In the genomic region with DNA sequence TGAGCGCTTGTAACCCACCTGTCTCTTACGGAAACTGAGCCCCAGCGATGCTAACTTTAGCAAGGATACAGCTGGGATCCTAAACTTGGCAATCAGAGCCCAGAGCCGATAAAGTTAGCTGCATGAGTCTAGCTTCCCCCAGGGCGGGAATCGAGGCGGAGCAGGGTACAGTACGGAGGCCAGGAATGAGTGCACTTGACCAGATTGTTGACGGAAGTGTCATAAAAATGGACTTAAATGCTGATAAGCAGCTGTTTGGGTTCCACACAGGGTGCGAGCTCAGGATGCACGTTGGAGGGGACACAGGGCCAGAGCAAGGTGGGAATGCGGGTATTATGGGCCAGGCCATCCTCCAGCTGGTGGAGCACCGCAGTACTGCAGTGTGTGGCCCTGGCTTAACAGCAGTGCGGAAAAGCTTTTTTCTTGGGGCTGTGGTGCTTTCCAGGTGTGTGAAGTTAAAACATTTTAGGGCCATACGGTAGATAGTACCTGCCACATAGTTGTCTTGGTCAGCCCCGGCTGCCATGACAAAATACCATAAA, we compare ENCODE assay signal across 8 cellular contexts. TPM values are rescaled to one million over a fixed set of nuclear protein-coding genes. Genes with fewer than 3 reads are reported as not detected.
A peak's percentile ranks its signal among the peaks of the same experiment; 100 is the strongest.
DNase-seq lines count a peak whose midpoint lies in the region; ATAC-seq, FAIRE-seq and TF ChIP-seq lines count a peak whose summit lies in the region.
"Not testable (repeated sequence)": the region's sequence is repeated elsewhere in the genome, so short reads cannot be mapped to it uniquely, and the experiment has no call there.

No MANE protein-coding gene starts in this region.

- H3K4me2 ChIP-seq in IMR-90 (ENCODE audit: low read depth, low read length) (peak overlapping the region; percentile 90), astrocyte (ENCODE audit: low read length) (peak overlapping the region; percentile 100)

- not testable (repeated sequence) for H2BK20ac ChIP-seq in IMR-90 (ENCODE audit: low read depth, low read length)

- not testable (repeated sequence) for H3K27me3 ChIP-seq in IMR-90 (ENCODE audit: control insufficient read depth, insufficient read depth, low read length); astrocyte (ENCODE audit: insufficient read depth, low read length); heart right ventricle; neutrophil

- peak overlapping the region; percentile 96 for H3K56ac ChIP-seq in IMR-90 (ENCODE audit: extremely low read depth, insufficient read depth, low read length)

- CTCF ChIA-PET in IMR-90 (lab: Yijun Ruan, JAX) = not testable (repeated sequence)

- H3K9me1 ChIP-seq in IMR-90 (ENCODE audit: insufficient read depth, low read length) = not testable (repeated sequence)

- H3K14ac ChIP-seq in IMR-90 (replicated peaks; ENCODE audit: low read depth, low read length) = peak overlapping the region; percentile 97

- H3K4me3 ChIP-seq in IMR-90 (ENCODE audit: insufficient read depth, low read depth, low read length) (peak overlapping the region; percentile 68), astrocyte (ENCODE audit: insufficient read depth, low read depth, low read length) (peak overlapping the region; percentile 90), heart right ventricle (peak overlapping the region; percentile 33 to 89 (median 66)), neutrophil (ENCODE audit: low read depth in 1 of 2, low read length in 1 of 2) (peak overlapping the region; percentile 56 to 67), urinary bladder (ENCODE audit: low read depth, low read length) (peak overlapping the region; percentile 39)

- H3K27ac Mint-ChIP-seq in astrocyte (ENCODE audit: unreplicated experiment) = peak overlapping the region; percentile 72

- not testable (repeated sequence) for BruUV-seq in IMR-90 (replicated peaks; lab: Mats Ljungman, UMichigan)

- H3K36me3 Mint-ChIP-seq in astrocyte (ENCODE audit: low read depth, unreplicated experiment) = not testable (repeated sequence)

- H2AFZ ChIP-seq in IMR-90 (replicated peaks; ENCODE audit: low read length, poor library complexity) (peak overlapping the region; percentile 70), astrocyte (ENCODE audit: low read depth, low read length) (peak overlapping the region; percentile 97)

- H3K36me3 ChIP-seq in IMR-90 (ENCODE audit: control insufficient read depth, insufficient read depth, low read length); astrocyte (ENCODE audit: insufficient read depth, low read length); heart right ventricle; neutrophil; urinary bladder (ENCODE audit: insufficient read depth): not testable (repeated sequence)

- H4K20me1 ChIP-seq in IMR-90 (ENCODE audit: insufficient read depth, low read length); astrocyte (ENCODE audit: insufficient read depth, low read length): not testable (repeated sequence)

- WGBS in IMR-90 (ENCODE audit: extremely low coverage in 2 of 2, insufficient read length in 1 of 2), 2 experiments = no CpG with 5 or more reads among the region's 16 CpGs
- 7% methylated on average over 14 to 16 of the region's 16 CpGs for WGBS in heart right ventricle, 2 donors
- WGBS in urinary bladder = 4% methylated on average over 16 of the region's 16 CpGs

- H2BK5ac ChIP-seq in IMR-90 (ENCODE audit: low read depth, low read length, poor library complexity, severe bottlenecking) = peak overlapping the region; percentile 39

- TF ChIP-seq RAD21 in IMR-90 (IDR thresholded peaks at IDR 0.05; ENCODE audit: low read length) = not testable (repeated sequence)

- ATAC-seq in GM18519 (IDR thresholded peaks at IDR 0.05; ENCODE audit: low FRiP score, unreplicated experiment) (peak; percentile 41), HG02610 (IDR thresholded peaks at IDR 0.05; ENCODE audit: unreplicated experiment) (peak; percentile 27), IMR-90 (ENCODE audit: low read depth) (peak; percentile 43), SK-N-SH treated with all-trans-retinoic acid at 6 μM for 48 hours (peak; percentile 66), heart right ventricle (peak; percentile 23 to 75 (median 48))

- H2BK15ac ChIP-seq in IMR-90 (ENCODE audit: low read depth, low read length) = not testable (repeated sequence)

- peak overlapping the region; percentile 49 for H3K27ac ChIP-seq in IMR-90 (ENCODE audit: insufficient read depth, low read length)
- H3K27ac ChIP-seq in astrocyte (ENCODE audit: low read depth, low read length) = peak overlapping the region; percentile 80
- H3K27ac ChIP-seq in heart right ventricle = peak overlapping the region in 8 of 10 donors; percentile 21 to 89 (median 79)
- peak overlapping the region; percentile 61 for H3K27ac ChIP-seq in neutrophil
- not testable (repeated sequence) for H3K27ac ChIP-seq in urinary bladder (ENCODE audit: low read depth)

- H3K79me1 ChIP-seq in IMR-90 (ENCODE audit: low read depth in 1 of 2, low read length in 2 of 2) = not testable (repeated sequence)

- dilution Hi-C loops in IMR-90 (cut with HindIII; ENCODE audit: low sequenced_read_pairs, unreplicated experiment) = not testable (repeated sequence)

- not testable (repeated sequence) for H3K18ac ChIP-seq in IMR-90 (ENCODE audit: low read depth, low read length)

- H4K8ac ChIP-seq in IMR-90 (ENCODE audit: low read depth in 2 of 2, low read length in 2 of 2) = peak overlapping the region; percentile 55 to 95

- POLR2A ChIA-PET in IMR-90 (lab: Charles Lee; ENCODE audit: unreplicated experiment) = not testable (repeated sequence)

- peak overlapping the region; percentile 45; the same call in 1 of the 2 replicates for H4K5ac ChIP-seq in IMR-90 (ENCODE audit: low read depth, low read length)

- H2AK9ac ChIP-seq in IMR-90 (replicated peaks; ENCODE audit: low read depth, low read length, poor library complexity) = not testable (repeated sequence)

- H3K4me1 Mint-ChIP-seq in astrocyte (ENCODE audit: low read depth, unreplicated experiment) = not testable (repeated sequence)

- not testable (repeated sequence) for DNase-seq in IMR-90; astrocyte (ENCODE audit: low read depth)
- DNase-seq in heart right ventricle = peak in 1 of 2 donors; percentile 8

- peaks cover 20% of the 10 kb centered on the region for H3K79me2 ChIP-seq in astrocyte (ENCODE audit: insufficient read depth, low read length)

- not testable (repeated sequence) for H3K27me3 Mint-ChIP-seq in astrocyte (ENCODE audit: low read depth, unreplicated experiment)

- in situ Hi-C loops in IMR-90 (cut with MboI; ENCODE audit: low sequenced_read_pairs) = not testable (repeated sequence)

- H3K9ac ChIP-seq in IMR-90 (ENCODE audit: low read depth, low read length) (peak overlapping the region; percentile 69), astrocyte (ENCODE audit: low read length) (peak overlapping the region; percentile 91)

- H4K91ac ChIP-seq in IMR-90 (ENCODE audit: insufficient read depth, low read depth, low read length) = peak overlapping the region; percentile 90

- not testable (repeated sequence) for TF ChIP-seq POLR2A in IMR-90 (IDR thresholded peaks at IDR 0.05; ENCODE audit: low read depth, low read length)

- H3K23ac ChIP-seq in IMR-90 (ENCODE audit: low read depth, low read length) = peak overlapping the region; percentile 90

- FAIRE-seq in astrocyte (lab: Jason Lieb, UNC) = not testable (repeated sequence)

- H2AK5ac ChIP-seq in IMR-90 (ENCODE audit: low read depth, low read length) = peak overlapping the region; percentile 87; the same call in 1 of the 2 replicates

- peak overlapping the region; percentile 92 for H3K4me3 Mint-ChIP-seq in astrocyte (ENCODE audit: unreplicated experiment)

- intact Hi-C loops in IMR-90 (cut with micrococcal nuclease); heart right ventricle (cut with DNase I): not testable (repeated sequence)

- H3K4ac ChIP-seq in IMR-90 (ENCODE audit: low read depth, low read length) = peak overlapping the region; percentile 90

- TF ChIP-seq CTCF in IMR-90 (conservative IDR thresholded peaks at IDR 0.05; ENCODE audit: low read depth, low read length) (0 out of 2 replicates have a peak, but pooled peaks have one; percentile 2), astrocyte (IDR thresholded peaks at IDR 0.05; ENCODE audit: insufficient read depth, low read depth, low read length) (peak; percentile 13), heart right ventricle (IDR thresholded peaks at IDR 0.05) (peak in 5 of 9 donors; percentile 8 to 21 (median 11))
- TF ChIP-seq CTCF in neutrophil (IDR thresholded peaks at IDR 0.05) = not testable (repeated sequence)

- H2BK120ac ChIP-seq in IMR-90 (ENCODE audit: low read depth, low read length) = not testable (repeated sequence)

- not testable (repeated sequence) for H3K9me3 ChIP-seq in IMR-90 (ENCODE audit: control insufficient read depth, insufficient read depth, low read length); astrocyte (ENCODE audit: insufficient read depth, low read depth, low read length); heart right ventricle; neutrophil

- not testable (repeated sequence) for H3K4me1 ChIP-seq in IMR-90 (ENCODE audit: control insufficient read depth, insufficient read depth, low read length); urinary bladder (ENCODE audit: insufficient read depth)
- H3K4me1 ChIP-seq in astrocyte (ENCODE audit: insufficient read depth, low read length) (peaks cover 11% of the 10 kb centered on the region), heart right ventricle (peaks cover 0 to 12% (median 5%) of the 10 kb centered on the region in 9 donors), neutrophil (ENCODE audit: control insufficient read depth in 1 of 2, insufficient read depth in 1 of 2, low read depth in 1 of 2, low read length in 1 of 2) (peaks cover 9 to 13% of the 10 kb centered on the region in 2 experiments)

- not testable (repeated sequence) for H3K9me3 Mint-ChIP-seq in astrocyte (ENCODE audit: unreplicated experiment)

RNA-seq across cellular contexts. Expression of a gene that starts 0.7 kb away (rescaled TPM):
- total RNA-seq in IMR-90 (2012; rRNA removed) (9.7 and 10.8 TPM in 2 replicates), astrocyte (8.2 and 12.8 TPM in 2 replicates), heart right ventricle (10 to 100 TPM in 2 of 10 donors, 1 to 10 TPM in 8; 3.0 to 13.4 (median 5.8) TPM), urinary bladder (29.9 TPM)
- polyA plus RNA-seq in IMR-90 (2012; rRNA removed) (17.6 and 20.0 TPM in 2 replicates), heart right ventricle (10 to 100 TPM in 1 of 2 donors, 1 to 10 TPM in 1; 5.4 to 16.1 TPM), urinary bladder (13.3 TPM)
- 6.1 and 6.5 TPM in 2 replicates for polyA plus RNA-seq in IMR-90 (2012; cell fraction: cytosol; rRNA removed)
- 117 and 186 TPM in 2 replicates for polyA plus RNA-seq in IMR-90 (2012; cell fraction: nucleus; rRNA removed; ENCODE audit: low replicate concordance)

Comparison
In these comparisons a context has a peak if more than half of its experiments do, and no peak if none do; other contexts are left out.
1. H3K4me3 ChIP-seq: peak in every context shown above with its lines; median percentile 90 in astrocyte; 68 in IMR-90; 66 in heart right ventricle; 62 in neutrophil; 39 in urinary bladder.